ENCODE assay signal across 8 cellular contexts in genomic region chr5:129094087-129094923, GRCh38. TPM values are rescaled to one million over a fixed set of nuclear protein-coding genes. Genes with fewer than 3 reads are reported as not detected.
A peak's percentile ranks its signal among the peaks of the same experiment; 100 is the strongest.
DNase-seq lines count a peak whose midpoint lies in the region; TF ChIP-seq lines count a peak whose summit lies in the region.

Gene ISOC1 (plus strand): TSS chr5:129094749. CDS start chr5:129094767, 18 bp downstream.

- TF ChIP-seq CTCF in neural crest cell (conservative IDR thresholded peaks at IDR 0.05) (no peak), stomach (IDR thresholded peaks at IDR 0.05) (no peak)

- H3K27me3 Mint-ChIP-seq in neural crest cell (ENCODE audit: low read depth) = peaks cover 13% of the 10 kb centered on the region

- H3K4me1 Mint-ChIP-seq in neural crest cell = peaks cover 18% of the 10 kb centered on the region

- H3K36me3 Mint-ChIP-seq in neural crest cell (ENCODE audit: low read depth) = no peaks in the 10 kb centered on the region

- WGBS in stomach, 5 donors = 0 to 2% (median 1%) methylated on average over 43 to 87 of the region's 87 CpGs

- H3K9me3 ChIP-seq in MG63 (no peaks in the 10 kb centered on the region), stomach (no peaks in the 10 kb centered on the region)

- H3K27ac ChIP-seq in stomach = peak within 1 kb of the TSS; percentile 89 to 96 (median 91)

- peaks cover 4 to 46% (median 39%) of the 10 kb centered on the region in 4 donors for H3K4me1 ChIP-seq in stomach

- peak in 1 of 4 donors; percentile 30 for TF ChIP-seq POLR2A in stomach (IDR thresholded peaks at IDR 0.05)

- no peaks in the 10 kb centered on the region for H3K9me3 Mint-ChIP-seq in neural crest cell

- H3K4me3 Mint-ChIP-seq in neural crest cell = peak within 1 kb of the TSS; percentile 93

- peak; percentile 10 for DNase-seq in GF-D8 (lab: John Stamatoyannopoulos, UW)
- peak; percentile 91 for DNase-seq in HCEC 1CT
- DNase-seq in MG63 = peak; percentile 96
- peak; percentile 47 for DNase-seq in SHP77 treated with DMSO at 0.1 percent for 48 hours (lab: John Stamatoyannopoulos, UW)
- DNase-seq in activated effector memory CD4-positive, alpha-beta T cell treated with anti-CD3 and anti-CD28 coated beads, Interleukin-2, amount 50 U/mL, for 16 hours = peak; percentile 97
- DNase-seq in fibroblast of the conjunctiva (ENCODE audit: low read depth) = peak; percentile 85
- peak; percentile 80 for DNase-seq in neural crest cell (ENCODE audit: low read depth, low spot score)
- DNase-seq in stomach = peak; percentile 94

- intact Hi-C loops in stomach (cut with DNase I; ENCODE audit: low total_unique reads) = no loop called here

- H3K36me3 ChIP-seq in MG63 (no peaks in the 10 kb centered on the region), stomach (no peaks in the 10 kb centered on the region)

- TF ChIP-seq EP300 in stomach (IDR thresholded peaks at IDR 0.05) = no peak

- H3K27me3 ChIP-seq in MG63 = no peaks in the 10 kb centered on the region
- H3K27me3 ChIP-seq in stomach = no peaks in the 10 kb centered on the region

- H3K27ac Mint-ChIP-seq in neural crest cell (ENCODE audit: unreplicated experiment) = peak within 1 kb of the TSS; percentile 94

- H3K4me3 ChIP-seq in MG63 (peak within 1 kb of the TSS; percentile 85), stomach (peak within 1 kb of the TSS; percentile 78 to 90 (median 87))

RNA-seq across cellular contexts. Expression of gene ISOC1, which starts in this region (rescaled TPM):
- 13.1 and 22.7 TPM in 2 replicates for total RNA-seq in MG63 (2014; rRNA removed; shearing (Covaris generic); ENCODE audit: low replicate concordance)
- total RNA-seq in neural crest cell (25.9 and 26.4 TPM in 2 replicates), stomach (10 to 100 TPM in 2 of 5 donors, 1 to 10 TPM in 2, not detected in 1; 3.1 to 35.1 (median 7.7) TPM)
- polyA plus RNA-seq in stomach = 10 to 100 TPM; 18.3 to 39.4 (median 24.3) TPM

Comparison
In these comparisons a context has a peak if more than half of its experiments do, and no peak if none do; other contexts are left out.
1. Peak in every context shown above with its lines: DNase-seq, H3K4me3 ChIP-seq and H3K27ac ChIP-seq.
2. DNase-seq: peak in every context shown above with its lines; median percentile 97 in activated effector memory CD4-positive, alpha-beta T cell treated with anti-CD3 and anti-CD28 coated beads, Interleukin-2, amount 50 U/mL, for 16 hours; 96 in MG63; 94 in stomach; 91 in HCEC 1CT; 85 in fibroblast of the conjunctiva; 80 in neural crest cell; 47 in SHP77 treated with DMSO at 0.1 percent for 48 hours; 10 in GF-D8.